In the genomic region with DNA sequence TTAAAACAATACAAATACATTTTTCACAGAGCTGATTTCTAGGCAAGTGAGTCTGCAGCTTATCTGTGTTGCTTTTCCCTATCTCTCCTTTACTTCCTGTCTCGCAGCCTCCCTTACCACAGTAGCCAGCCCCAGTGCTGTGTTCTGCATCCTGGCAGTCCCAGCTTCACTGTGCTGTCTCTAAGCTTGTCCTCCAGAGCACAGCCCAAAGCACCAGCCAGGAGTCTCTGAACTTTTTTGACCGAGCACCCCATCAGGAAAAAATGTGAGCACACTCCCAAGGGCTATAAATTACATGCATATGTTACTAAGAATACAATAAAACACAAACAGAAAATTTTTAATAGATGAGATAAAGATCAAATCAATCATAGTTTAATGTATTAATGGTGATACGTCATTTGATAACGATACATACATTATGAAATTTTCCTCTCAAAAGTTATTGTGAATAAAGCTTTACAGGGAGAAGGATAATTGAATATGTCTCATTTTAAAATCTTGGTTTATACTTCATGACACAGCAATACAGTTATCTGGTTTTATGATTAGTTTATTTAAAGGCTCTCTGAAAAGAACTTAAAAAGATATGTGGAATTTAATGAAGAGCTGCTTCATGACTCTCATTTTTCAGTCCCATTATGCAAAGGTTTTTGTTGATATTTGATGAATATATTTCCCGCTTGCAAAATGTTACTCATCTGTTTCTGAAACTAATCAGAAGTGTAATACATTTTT, we compare ENCODE assay signal across 14 cellular contexts. TPM values are rescaled to one million over a fixed set of nuclear protein-coding genes. Genes with fewer than 3 reads are reported as not detected.
DNase-seq lines count a peak whose midpoint lies in the region; ATAC-seq, FAIRE-seq and TF ChIP-seq lines count a peak whose summit lies in the region.
"Had no signal": no experiment of that assay in that cellular context is flagged by ENCODE, and none has a peak within 500 bp of the region (broad histone marks: within the 10 kb centered on the region; RNA-seq: fewer than 3 reads in every experiment).

No MANE protein-coding gene starts in this region.

- peaks cover 33% of the 10 kb centered on the region for H3K4me1 Mint-ChIP-seq in progenitor cell of endocrine pancreas (ENCODE audit: low read depth)

- ATAC-seq in GM21529 (IDR thresholded peaks at IDR 0.05; ENCODE audit: unreplicated experiment): no peak
- ATAC-seq: stimulated activated effector memory CD8-positive, alpha-beta T cell treated with anti-CD3 and anti-CD28 coated beads, Interleukin-12 subunit alpha, Interleukin-12 subunit beta, amount 100 ng/mL, for 72 hours had no signal

- peak; percentile 72 for FAIRE-seq in H54 (lab: Jason Lieb, UNC)

- no peak overlapping the region for H3K4me3 Mint-ChIP-seq in progenitor cell of endocrine pancreas (ENCODE audit: low read depth)
- H3K4me3 Mint-ChIP-seq: activated naive CD8-positive, alpha-beta T cell; dendritic cell treated with granulocyte-macrophage colony-stimulating factor and Interleukin-4, amounts not matched to agents 40 ng/mL and 50 ng/mL, for 4 days; stimulated activated effector memory CD8-positive, alpha-beta T cell treated with anti-CD3 and anti-CD28 coated beads, Interleukin-12 subunit alpha, Interleukin-12 subunit beta, amount 100 ng/mL, for 72 hours had no signal

- no peak overlapping the region for H3K4me3 ChIP-seq in fibroblast of pulmonary artery (replicated peaks; ENCODE audit: low read depth, low read length)
- H3K4me3 ChIP-seq: HAP-1, ovary had no signal

- DNase-seq in H54 (ENCODE audit: insufficient read length, low spot score): no peak
- DNase-seq in NCI-H69 (lab: John Stamatoyannopoulos, UW): peak; percentile 51
- peak; percentile 79 for DNase-seq in fibroblast of pulmonary artery (ENCODE audit: low read depth)
- DNase-seq in progenitor cell of endocrine pancreas (ENCODE audit: low spot score, unreplicated experiment): no peak
- DNase-seq in activated CD4-positive, alpha-beta T cell treated with anti-CD3 and anti-CD28 coated beads, Interleukin-2, amount 50 U/mL, for 4 hours: no peak
- no peak for DNase-seq in stimulated activated CD4-positive, alpha-beta T cell treated with anti-CD3 and anti-CD28 coated beads, Interleukin-1b, Interleukin-23, amount 100 ng/mL, for 48 hours
- DNase-seq: NCI-H1105, NCI-H526 treated with DMSO at 0.1 percent for 48 hours had no signal

- no peaks in the 10 kb centered on the region for H3K36me3 Mint-ChIP-seq in progenitor cell of endocrine pancreas (ENCODE audit: insufficient read depth)
- H3K36me3 Mint-ChIP-seq: activated naive CD8-positive, alpha-beta T cell; stimulated activated effector memory CD8-positive, alpha-beta T cell treated with anti-CD3 and anti-CD28 coated beads, Interleukin-12 subunit alpha, Interleukin-12 subunit beta, amount 100 ng/mL, for 72 hours had no signal

- peak overlapping the region; percentile 78 for H3K27ac Mint-ChIP-seq in progenitor cell of endocrine pancreas
- H3K27ac Mint-ChIP-seq: activated naive CD8-positive, alpha-beta T cell; dendritic cell treated with granulocyte-macrophage colony-stimulating factor and Interleukin-4, amounts not matched to agents 40 ng/mL and 50 ng/mL, for 4 days; stimulated activated effector memory CD8-positive, alpha-beta T cell treated with anti-CD3 and anti-CD28 coated beads, Interleukin-12 subunit alpha, Interleukin-12 subunit beta, amount 100 ng/mL, for 72 hours had no signal

- TF ChIP-seq CTCF in fibroblast of pulmonary artery (IDR thresholded peaks at IDR 0.05; ENCODE audit: low read length, missing control alignments) (no peak), progenitor cell of endocrine pancreas (IDR thresholded peaks at IDR 0.05; ENCODE audit: unreplicated experiment) (no peak)

- no peaks in the 10 kb centered on the region for H3K9me3 Mint-ChIP-seq in progenitor cell of endocrine pancreas (ENCODE audit: low read depth)
- H3K9me3 Mint-ChIP-seq: dendritic cell treated with granulocyte-macrophage colony-stimulating factor and Interleukin-4, amounts not matched to agents 40 ng/mL and 50 ng/mL, for 4 days; stimulated activated effector memory CD8-positive, alpha-beta T cell treated with anti-CD3 and anti-CD28 coated beads, Interleukin-12 subunit alpha, Interleukin-12 subunit beta, amount 100 ng/mL, for 72 hours had no signal

- no peak for TF ChIP-seq POLR2A in H54 (IDR thresholded peaks at IDR 0.05; ENCODE audit: low read depth, low read length)

- no peaks in the 10 kb centered on the region for H3K27me3 Mint-ChIP-seq in progenitor cell of endocrine pancreas
- H3K27me3 Mint-ChIP-seq: activated naive CD8-positive, alpha-beta T cell; dendritic cell treated with granulocyte-macrophage colony-stimulating factor and Interleukin-4, amounts not matched to agents 40 ng/mL and 50 ng/mL, for 4 days had no signal

RNA-seq across cellular contexts. Expression of a gene that starts 7.3 kb away (rescaled TPM):
- total RNA-seq in progenitor cell of endocrine pancreas: 55.9 and 61.9 TPM in 2 replicates

RNA-seq across cellular contexts. Expression of a gene that starts 41.0 kb away (rescaled TPM):
- total RNA-seq in progenitor cell of endocrine pancreas: 0.82 TPM in 1 of 2 replicates, not detected in the other

Comparison
In these comparisons a context has a peak if more than half of its experiments do, and no peak if none do; other contexts are left out.
1. DNase-seq: peak in NCI-H69 (single experiment) and fibroblast of pulmonary artery (single experiment); none in H54 (single experiment), progenitor cell of endocrine pancreas (single experiment), activated CD4-positive, alpha-beta T cell treated with anti-CD3 and anti-CD28 coated beads, Interleukin-2, amount 50 U/mL, for 4 hours (0 of 2) and stimulated activated CD4-positive, alpha-beta T cell treated with anti-CD3 and anti-CD28 coated beads, Interleukin-1b, Interleukin-23, amount 100 ng/mL, for 48 hours (single experiment).